In genomic region chr1:23636009-23636408, GRCh38 we compare ENCODE assay signal across 2 cellular contexts.
TF ChIP-seq lines count a peak whose summit lies in the region.

No MANE protein-coding gene starts in this region.

TF ChIP-seq in IMR-90, 13 proteins besides CTCF, POLR2A, EP300 and RAD21:
- TF ChIP-seq RFX5 (IDR thresholded peaks at IDR 0.05; ENCODE audit: low read depth, low read length) (no peak), RCOR1 (IDR thresholded peaks at IDR 0.05; ENCODE audit: insufficient replicate concordance, low read length) (no peak), BHLHE40 (IDR thresholded peaks at IDR 0.05; ENCODE audit: low read depth, low read length) (no peak), SMC3 (IDR thresholded peaks at IDR 0.05; ENCODE audit: low read depth, low read length) (no peak), CHD1 (IDR thresholded peaks at IDR 0.05; ENCODE audit: low read depth, low read length) (no peak), MXI1 (IDR thresholded peaks at IDR 0.05; ENCODE audit: borderline replicate concordance, low read depth, low read length) (no peak), MAFK (IDR thresholded peaks at IDR 0.05; ENCODE audit: low read depth, low read length) (no peak), MAZ (IDR thresholded peaks at IDR 0.05; ENCODE audit: borderline replicate concordance, low read depth, low read length) (no peak), FOS (IDR thresholded peaks at IDR 0.05; ENCODE audit: low read depth, low read length) (no peak), NFE2L2 (IDR thresholded peaks at IDR 0.05; ENCODE audit: low read depth, low read length) (no peak), CEBPB (IDR thresholded peaks at IDR 0.05; ENCODE audit: low read depth, low read length) (no peak), ELK1 (IDR thresholded peaks at IDR 0.05; ENCODE audit: borderline replicate concordance, low read depth, low read length) (no peak), USF2 (IDR thresholded peaks at IDR 0.05; ENCODE audit: low read depth, low read length) (no peak)

TF ChIP-seq in H1, 55 proteins besides CTCF, POLR2A, EP300 and RAD21:
- TF ChIP-seq JUN (IDR thresholded peaks at IDR 0.05; ENCODE audit: low read depth, low read length) = no peak
- TF ChIP-seq HDAC6 (IDR thresholded peaks at IDR 0.05; ENCODE audit: low read depth, low read length) = no peak
- no peak for TF ChIP-seq TAF7 (optimal IDR thresholded peaks at IDR 0.05; ENCODE audit: borderline replicate concordance, low read depth, low read length)
- TF ChIP-seq TEAD4 (IDR thresholded peaks at IDR 0.05; ENCODE audit: low read depth, low read length) = no peak
- no peak for TF ChIP-seq MAFK (IDR thresholded peaks at IDR 0.05; ENCODE audit: low read depth, low read length)
- TF ChIP-seq SP2 (IDR thresholded peaks at IDR 0.05; ENCODE audit: low read length) = no peak
- no peak for TF ChIP-seq RBBP5 (IDR thresholded peaks at IDR 0.05; ENCODE audit: borderline replicate concordance, low read depth, low read length)
- no peak for TF ChIP-seq CBX5 (IDR thresholded peaks at IDR 0.05; ENCODE audit: low read depth, low read length)
- TF ChIP-seq CHD7 (IDR thresholded peaks at IDR 0.05; ENCODE audit: insufficient replicate concordance, low read length) = no peak
- TF ChIP-seq GTF2F1 (IDR thresholded peaks at IDR 0.05; ENCODE audit: borderline replicate concordance, low read depth, low read length) = no peak
- TF ChIP-seq CHD1 (IDR thresholded peaks at IDR 0.05; ENCODE audit: low read depth, low read length) = no peak
- TF ChIP-seq BCL11A (IDR thresholded peaks at IDR 0.05; ENCODE audit: low read depth in 2 of 2, low read length in 2 of 2) = no peak
- TF ChIP-seq CTBP2 (IDR thresholded peaks at IDR 0.05; ENCODE audit: borderline replicate concordance, insufficient read depth, insufficient read length, low read length) = no peak
- no peak for TF ChIP-seq KDM1A (IDR thresholded peaks at IDR 0.05; ENCODE audit: borderline replicate concordance, low read length)
- no peak for TF ChIP-seq SP1 (IDR thresholded peaks at IDR 0.05; ENCODE audit: low read depth, low read length)
